In genomic region chr4:141654098-141654497, GRCh38 we compare ENCODE assay signal across 8 cellular contexts. TPM values are rescaled to one million over a fixed set of nuclear protein-coding genes. Genes with fewer than 3 reads are reported as not detected.
DNase-seq lines count a peak whose midpoint lies in the region; ATAC-seq and TF ChIP-seq lines count a peak whose summit lies in the region.

No MANE protein-coding gene starts in this region.

- H3K27ac ChIP-seq in PC-9 (no peak overlapping the region), parathyroid adenoma (peak overlapping the region; percentile 11)

- H3K36me3 ChIP-seq in PC-9 (ENCODE audit: low read depth) (no peaks in the 10 kb centered on the region), parathyroid adenoma (ENCODE audit: control insufficient read depth, insufficient read depth, low read length) (no peaks in the 10 kb centered on the region)

- H3K27me3 ChIP-seq in PC-9 (ENCODE audit: insufficient read depth, low read depth) (no peaks in the 10 kb centered on the region), parathyroid adenoma (ENCODE audit: control insufficient read depth, insufficient read depth, low read length) (no peaks in the 10 kb centered on the region)

- no TSS peak for BruUV-seq in PC-9 (replicated peaks; lab: Mats Ljungman, UMichigan)

- TF ChIP-seq CTCF in GM12865 (IDR thresholded peaks at IDR 0.05; ENCODE audit: insufficient read depth, low read depth, low read length, missing control alignments), result peak; percentile 8
- TF ChIP-seq CTCF in PC-9 (conservative IDR thresholded peaks at IDR 0.05), result peak; percentile 27; the same call in 1 of the 2 replicates
- peak; percentile 77 for TF ChIP-seq CTCF in fibroblast of the aortic adventitia (IDR thresholded peaks at IDR 0.05; ENCODE audit: insufficient read depth, low read length)
- TF ChIP-seq CTCF in parathyroid adenoma (IDR thresholded peaks at IDR 0.05), result no peak

- no peaks in the 10 kb centered on the region for H3K79me2 ChIP-seq in PC-9 (ENCODE audit: low read depth)
- no peaks in the 10 kb centered on the region for H3K79me2 ChIP-seq in parathyroid adenoma

- H3K4me1 ChIP-seq in PC-9 (replicated peaks; ENCODE audit: insufficient read depth) (no peaks in the 10 kb centered on the region), parathyroid adenoma (no peaks in the 10 kb centered on the region)

- intact Hi-C loops in PC-9 (cut with micrococcal nuclease; ENCODE audit: unreplicated experiment), result no loop called here

- H4K20me1 ChIP-seq in PC-9 (ENCODE audit: insufficient read depth), result no peaks in the 10 kb centered on the region

- no peaks in the 10 kb centered on the region for H3F3A ChIP-seq in PC-9 (ENCODE audit: insufficient read depth, low read depth)

- CTCF ChIA-PET in PC-9 (lab: Charles Lee), result no interaction called here

- H3K9ac ChIP-seq in parathyroid adenoma, result no peak overlapping the region

- H3K9me2 ChIP-seq in PC-9 (ENCODE audit: insufficient read depth), result no peaks in the 10 kb centered on the region

- H3K9me3 ChIP-seq in PC-9 (ENCODE audit: insufficient read depth, low read depth) (no peaks in the 10 kb centered on the region), parathyroid adenoma (ENCODE audit: control insufficient read depth, low read length) (no peaks in the 10 kb centered on the region)

- ATAC-seq in HG02852 (IDR thresholded peaks at IDR 0.05; ENCODE audit: unreplicated experiment) (no peak), GM21717 (IDR thresholded peaks at IDR 0.05; ENCODE audit: unreplicated experiment) (no peak), HG03159 (IDR thresholded peaks at IDR 0.05; ENCODE audit: unreplicated experiment) (no peak)

- H3K4me2 ChIP-seq in PC-9, result no peak overlapping the region
- no peak overlapping the region for H3K4me2 ChIP-seq in parathyroid adenoma (ENCODE audit: low read length)

- H3K4me3 ChIP-seq in GM12865 (ENCODE audit: low read depth, low read length) (no peak overlapping the region), PC-9 (no peak overlapping the region), fibroblast of the aortic adventitia (ENCODE audit: low read depth, low read length) (no peak overlapping the region), parathyroid adenoma (ENCODE audit: low read depth, low read length) (no peak overlapping the region)

- DNase-seq in GM12865 (ENCODE audit: low read depth) (no peak), PC-9 (peak in 1 of 2 experiments; percentile 4), fibroblast of the aortic adventitia (ENCODE audit: low read depth) (peak; percentile 89), NCI-H1694 treated with DMSO at 0.1 percent for 48 hours (lab: John Stamatoyannopoulos, UW) (no peak)

- no peak overlapping the region for H2AFZ ChIP-seq in PC-9
- H2AFZ ChIP-seq in parathyroid adenoma, result no peak overlapping the region

- POLR2A ChIA-PET in PC-9 (lab: Charles Lee; ENCODE audit: unreplicated experiment), result no interaction called here

RNA-seq across cellular contexts. Expression of gene IL15, which starts 17.7 kb away (rescaled TPM):
- total RNA-seq in PC-9 (2021) (4.2 and 4.8 TPM in 2 replicates), fibroblast of the aortic adventitia (ENCODE audit: low replicate concordance) (2.3 TPM in 2 replicates)
